In the genomic region with DNA sequence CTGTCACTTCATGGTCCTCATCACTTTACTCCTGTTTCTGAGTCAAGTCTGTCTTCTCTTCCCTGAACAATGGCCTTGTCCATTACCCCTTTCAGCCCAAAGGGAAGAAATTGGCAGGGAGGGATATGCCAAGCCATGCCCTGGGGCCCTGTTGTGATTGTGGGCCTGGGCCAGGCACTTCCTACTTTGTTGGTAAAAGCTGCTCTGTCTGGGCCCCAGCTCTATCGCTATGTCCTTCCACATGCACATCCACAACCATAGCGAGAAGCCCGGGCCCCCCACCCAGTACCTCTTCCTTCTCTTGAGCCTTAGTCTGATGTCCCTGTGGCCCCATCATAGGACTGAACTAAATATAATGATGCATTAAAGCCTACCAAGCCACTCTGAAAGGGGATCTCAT, we compare ENCODE assay signal across 33 cellular contexts.
DNase-seq lines count a peak whose midpoint lies in the region; ATAC-seq and TF ChIP-seq lines count a peak whose summit lies in the region.
"Had no signal": no experiment of that assay in that cellular context is flagged by ENCODE, and none has a peak within 500 bp of the region (broad histone marks: within the 10 kb centered on the region; RNA-seq: fewer than 3 reads in every experiment).

No MANE protein-coding gene starts in this region.

- H2AK5ac ChIP-seq in neuronal stem cell (ENCODE audit: low read depth, low read length): no peak overlapping the region

- peaks cover 2 to 4% of the 10 kb centered on the region in 2 donors for H3K4me1 ChIP-seq in neuronal stem cell (ENCODE audit: control insufficient read depth in 2 of 2, insufficient read depth in 1 of 2, low read depth in 1 of 2, low read length in 2 of 2)
- H3K4me1 ChIP-seq: A549; BE2C; BLaER1; BLaER1 treated with 17β-estradiol and CSF1 and Interleukin-3, amounts not matched to agents 10 nM and 100 nM; Caco-2 had no signal

- H3K27me3 ChIP-seq in neuronal stem cell (ENCODE audit: control insufficient read depth in 3 of 3, insufficient read depth in 3 of 3, low read depth in 1 of 3, low read length in 3 of 3): no peaks in the 10 kb centered on the region
- H3K27me3 ChIP-seq: BLaER1; BLaER1 treated with 17β-estradiol and CSF1 and Interleukin-3, amounts not matched to agents 10 nM and 100 nM had no signal

- ATAC-seq in central memory CD8-positive, alpha-beta T cell (replicated peaks; ENCODE audit: extremely low read depth, poor library complexity, severe bottlenecking): no peak
- no peak for ATAC-seq in GM18498 (IDR thresholded peaks at IDR 0.05; ENCODE audit: unreplicated experiment)
- ATAC-seq: A549; CD8-positive, alpha-beta T cell had no signal

- no peak for DNase-seq in central memory CD8-positive, alpha-beta T cell (ENCODE audit: low spot score in 2 of 2)
- DNase-seq in neuronal stem cell (ENCODE audit: low spot score): no peak
- DNase-seq in osteocyte (ENCODE audit: extremely low spot score, unreplicated experiment): peak; percentile 76
- DNase-seq in SKM-1 (lab: John Stamatoyannopoulos, UW; ENCODE audit: unreplicated experiment): no peak
- no peak for DNase-seq in effector CD8-positive, alpha-beta T cell (lab: John Stamatoyannopoulos, UW)
- DNase-seq: 8988T; ACHN; AML-193; BE2C; C1 segment of cervical spinal cord; Caco-2; Calu3; CD4-positive, alpha-beta memory T cell; CD4-positive, alpha-beta T cell; CD4-positive, CD25-positive, alpha-beta regulatory T cell; CD8-positive, alpha-beta memory T cell; CD8-positive, alpha-beta T cell; COR-L47; DMS 273 treated with DMSO at 0.1 percent for 48 hours; DMS153; DMS53; DMS79; DMS79 treated with DMSO at 0.1 percent for 48 hours; DND-41; EL had no signal

- peak overlapping the region; percentile 19 for H2BK5ac ChIP-seq in neuronal stem cell (ENCODE audit: low read length)

- WGBS in neuronal stem cell (ENCODE audit: extremely low coverage in 2 of 2, insufficient read length in 2 of 2, insufficient replicate concordance in 1 of 2), 2 donors: no CpG with 5 or more reads among the region's 3 CpGs

- no peak for TF ChIP-seq CTCF in osteocyte (IDR thresholded peaks at IDR 0.05)

- H3K9me3 Mint-ChIP-seq in central memory CD8-positive, alpha-beta T cell: no peaks in the 10 kb centered on the region
- no peaks in the 10 kb centered on the region for H3K9me3 Mint-ChIP-seq in osteocyte (ENCODE audit: unreplicated experiment)
- H3K9me3 Mint-ChIP-seq: CD4-positive, alpha-beta memory T cell; CD4-positive, alpha-beta T cell; CD8-positive, alpha-beta memory T cell; CD8-positive, alpha-beta T cell had no signal

- no peak overlapping the region for H2AFZ ChIP-seq in neuronal stem cell (ENCODE audit: low read length)

- no peaks in the 10 kb centered on the region for H3K36me3 ChIP-seq in neuronal stem cell (replicated peaks in 1 of 2; ENCODE audit: control insufficient read depth in 2 of 2, insufficient read depth in 2 of 2, low read length in 2 of 2)
- H3K36me3 ChIP-seq: BE2C; BLaER1; BLaER1 treated with 17β-estradiol and CSF1 and Interleukin-3, amounts not matched to agents 10 nM and 100 nM had no signal

- H3K27ac ChIP-seq in neuronal stem cell (replicated peaks; ENCODE audit: low read length): no peak overlapping the region
- H3K27ac ChIP-seq: 22Rv1; A549; BLaER1; BLaER1 treated with 17β-estradiol and CSF1 and Interleukin-3, amounts not matched to agents 10 nM and 100 nM; C4-2B had no signal

- no peak overlapping the region for H3K4ac ChIP-seq in neuronal stem cell (ENCODE audit: low read length)

- H2BK120ac ChIP-seq in neuronal stem cell (ENCODE audit: low read depth, low read length): no peak overlapping the region

- no peaks in the 10 kb centered on the region for H3K79me1 ChIP-seq in neuronal stem cell (ENCODE audit: low read depth, low read length)

- no peak overlapping the region for H3K18ac ChIP-seq in neuronal stem cell (ENCODE audit: low read length)

- H3K23ac ChIP-seq in neuronal stem cell (ENCODE audit: low read depth, low read length, poor library complexity): no peak overlapping the region

- H3K36me3 Mint-ChIP-seq in central memory CD8-positive, alpha-beta T cell (ENCODE audit: insufficient read depth): no peaks in the 10 kb centered on the region
- H3K36me3 Mint-ChIP-seq in osteocyte (ENCODE audit: unreplicated experiment): no peaks in the 10 kb centered on the region
- H3K36me3 Mint-ChIP-seq: CD14-positive monocyte; CD4-positive, alpha-beta memory T cell; CD4-positive, CD25-positive, alpha-beta regulatory T cell; CD8-positive, alpha-beta memory T cell; CD8-positive, alpha-beta T cell had no signal

- no peak overlapping the region for H4K91ac ChIP-seq in neuronal stem cell (ENCODE audit: low read depth, low read length, poor library complexity)

- peak overlapping the region; percentile 65 for H3K27ac Mint-ChIP-seq in central memory CD8-positive, alpha-beta T cell (ENCODE audit: low read depth)
- no peak overlapping the region for H3K27ac Mint-ChIP-seq in osteocyte (ENCODE audit: unreplicated experiment)
- H3K27ac Mint-ChIP-seq: B cell; CD14-positive monocyte; CD4-positive, alpha-beta memory T cell; CD4-positive, alpha-beta T cell; CD4-positive, CD25-positive, alpha-beta regulatory T cell; CD8-positive, alpha-beta memory T cell; CD8-positive, alpha-beta T cell had no signal

- no peaks in the 10 kb centered on the region for H3K9me3 ChIP-seq in neuronal stem cell (replicated peaks in 1 of 2; ENCODE audit: control insufficient read depth in 2 of 2, insufficient read depth in 1 of 2, low read depth in 1 of 2, low read length in 2 of 2)
- H3K9me3 ChIP-seq: A549; BE2C; BLaER1; BLaER1 treated with 17β-estradiol and CSF1 and Interleukin-3, amounts not matched to agents 10 nM and 100 nM; Caco-2 had no signal

- no peak overlapping the region for H2BK12ac ChIP-seq in neuronal stem cell (ENCODE audit: low read length)

- no peak overlapping the region for H2BK15ac ChIP-seq in neuronal stem cell (ENCODE audit: low read length)

- no peak overlapping the region for H3K4me3 Mint-ChIP-seq in central memory CD8-positive, alpha-beta T cell
- H3K4me3 Mint-ChIP-seq in osteocyte (ENCODE audit: unreplicated experiment): no peak overlapping the region
- H3K4me3 Mint-ChIP-seq: B cell; CD14-positive monocyte; CD4-positive, alpha-beta memory T cell; CD4-positive, alpha-beta T cell; CD4-positive, CD25-positive, alpha-beta regulatory T cell; CD8-positive, alpha-beta memory T cell; CD8-positive, alpha-beta T cell had no signal

- peaks cover 26% of the 10 kb centered on the region for H3K27me3 Mint-ChIP-seq in central memory CD8-positive, alpha-beta T cell
- peaks cover 10% of the 10 kb centered on the region for H3K27me3 Mint-ChIP-seq in osteocyte (ENCODE audit: unreplicated experiment)
- H3K27me3 Mint-ChIP-seq: B cell had no signal

- H3K4me2 ChIP-seq in neuronal stem cell (ENCODE audit: insufficient read depth, low read length, poor library complexity, severe bottlenecking): no peak overlapping the region
- H3K4me2 ChIP-seq: A549; BLaER1; BLaER1 treated with 17β-estradiol and CSF1 and Interleukin-3, amounts not matched to agents 10 nM and 100 nM had no signal

- H4K8ac ChIP-seq in neuronal stem cell (ENCODE audit: low read depth, low read length): no peak overlapping the region

- no peak overlapping the region for H3K14ac ChIP-seq in neuronal stem cell (ENCODE audit: low read length)

- H3K9ac ChIP-seq in neuronal stem cell (ENCODE audit: low read depth, low read length, poor library complexity): no peak overlapping the region
- H3K9ac ChIP-seq: BLaER1; BLaER1 treated with 17β-estradiol and CSF1 and Interleukin-3, amounts not matched to agents 10 nM and 100 nM had no signal

- no peak overlapping the region for H3K4me3 ChIP-seq in neuronal stem cell (ENCODE audit: low read length in 2 of 2)
- H3K4me3 ChIP-seq: A549; BLaER1; BLaER1 treated with 17β-estradiol and CSF1 and Interleukin-3, amounts not matched to agents 10 nM and 100 nM had no signal

- no peaks in the 10 kb centered on the region for H3K4me1 Mint-ChIP-seq in central memory CD8-positive, alpha-beta T cell
- H3K4me1 Mint-ChIP-seq in osteocyte (ENCODE audit: unreplicated experiment): no peaks in the 10 kb centered on the region
- H3K4me1 Mint-ChIP-seq: B cell; CD14-positive monocyte; CD4-positive, alpha-beta memory T cell; CD4-positive, CD25-positive, alpha-beta regulatory T cell; CD8-positive, alpha-beta memory T cell had no signal
